In genomic region chr10:110762109-110762848, GRCh38 we compare ENCODE assay signal across 25 cellular contexts.
DNase-seq lines count a peak whose midpoint lies in the region; ATAC-seq, FAIRE-seq and TF ChIP-seq lines count a peak whose summit lies in the region.
"Had no signal": no experiment of that assay in that cellular context is flagged by ENCODE, and none has a peak within 500 bp of the region (broad histone marks: within the 10 kb centered on the region; RNA-seq: fewer than 3 reads in every experiment).

No MANE protein-coding gene starts in this region.

- H3K27me3 ChIP-seq in heart right ventricle = peaks cover 0 to 3% (median 0%) of the 10 kb centered on the region in 7 donors
- no peaks in the 10 kb centered on the region for H3K27me3 ChIP-seq in ascending aorta
- no peaks in the 10 kb centered on the region for H3K27me3 ChIP-seq in aorta (ENCODE audit: control insufficient read depth in 1 of 2, insufficient read depth in 2 of 2, low read length in 1 of 2)
- H3K27me3 ChIP-seq: body of pancreas, esophagus muscularis mucosa, gastroesophageal sphincter, ovary, sigmoid colon had no signal

- FAIRE-seq in D721Med (lab: Jason Lieb, UNC) = no peak
- FAIRE-seq: GM12878, GM19239 had no signal

- H3K27ac ChIP-seq in heart right ventricle (peak overlapping the region; percentile 12 to 93 (median 87)), ascending aorta (peak overlapping the region; percentile 67 to 81), aorta (ENCODE audit: low read depth in 1 of 2, low read length in 2 of 2) (peak overlapping the region; percentile 23 to 55)
- H3K27ac ChIP-seq: body of pancreas, C4-2B, esophagus muscularis mucosa, gastroesophageal sphincter, KMS-11, ovary, sigmoid colon had no signal

- no peak for TF ChIP-seq CTCF in heart right ventricle (IDR thresholded peaks at IDR 0.05)
- no peak for TF ChIP-seq CTCF in ascending aorta (IDR thresholded peaks at IDR 0.05)
- TF ChIP-seq CTCF in D721Med (IDR thresholded peaks at IDR 0.05; ENCODE audit: insufficient read depth, missing control alignments) = no peak

- H3K4me3 ChIP-seq in heart right ventricle = no peak overlapping the region
- H3K4me3 ChIP-seq in ascending aorta = no peak overlapping the region
- H3K4me3 ChIP-seq in aorta (ENCODE audit: low read length in 2 of 2) = no peak overlapping the region
- H3K4me3 ChIP-seq: body of pancreas, esophagus muscularis mucosa, gastroesophageal sphincter, GM12878, ovary, sigmoid colon had no signal

- H3K9me3 ChIP-seq in heart right ventricle (no peaks in the 10 kb centered on the region), ascending aorta (no peaks in the 10 kb centered on the region), aorta (ENCODE audit: control insufficient read depth, low read length) (no peaks in the 10 kb centered on the region)
- H3K9me3 ChIP-seq: body of pancreas, esophagus muscularis mucosa, gastroesophageal sphincter, ovary, sigmoid colon had no signal

- peaks cover 5 to 69% (median 37%) of the 10 kb centered on the region in 9 donors for H3K4me1 ChIP-seq in heart right ventricle
- peaks cover 3% of the 10 kb centered on the region in 2 donors for H3K4me1 ChIP-seq in ascending aorta
- peaks cover 5 to 13% of the 10 kb centered on the region in 2 donors for H3K4me1 ChIP-seq in aorta (ENCODE audit: control insufficient read depth in 1 of 2, insufficient read depth in 2 of 2, low read length in 2 of 2)
- H3K4me1 ChIP-seq: gastroesophageal sphincter had no signal

- WGBS in heart right ventricle, 2 donors = 63 to 72% methylated on average over 8 of the region's 8 CpGs
- WGBS in aorta, 2 donors = 80 to 82% methylated on average over 8 of the region's 8 CpGs

- H3K36me3 ChIP-seq in heart right ventricle (no peaks in the 10 kb centered on the region), ascending aorta (no peaks in the 10 kb centered on the region), aorta (ENCODE audit: control insufficient read depth in 1 of 2, insufficient read depth in 2 of 2, low read length in 1 of 2) (no peaks in the 10 kb centered on the region)
- H3K36me3 ChIP-seq: esophagus muscularis mucosa, gastroesophageal sphincter, ovary, sigmoid colon had no signal

- no peak for DNase-seq in heart right ventricle
- no peak for DNase-seq in left ventricle myocardium superior
- DNase-seq in NCI-H2107 (lab: John Stamatoyannopoulos, UW) = peak; percentile 61
- DNase-seq in ascending aorta (ENCODE audit: low spot score in 2 of 2) = no peak
- DNase-seq in aorta = no peak
- no peak for DNase-seq in D721Med (ENCODE audit: insufficient read length, low spot score)
- no peak for DNase-seq in stimulated activated CD4-positive, alpha-beta T cell treated with anti-CD3 and anti-CD28 coated beads, Interleukin-2, amount 100 ng/mL, for 48 hours
- DNase-seq: activated CD4-positive, alpha-beta T cell treated with anti-CD3 and anti-CD28 coated beads for 1 hour; effector memory CD8-positive, alpha-beta T cell; kidney glomerular epithelial cell; mesendoderm; naive thymus-derived CD8-positive, alpha-beta T cell; NCI-H226; ovary; SHP77 treated with DMSO at 0.1 percent for 48 hours; sigmoid colon had no signal

- intact Hi-C loops in heart right ventricle (cut with DNase I) = no loop called here
- intact Hi-C loops in left ventricle myocardium superior (cut with micrococcal nuclease) = no loop called here
- intact Hi-C loops in ascending aorta (cut with DNase I) = no loop called here
- intact Hi-C loops in aorta (cut with DNase I) = loop anchor here in 1 of 2 donors (5.0 kb wide), 1 partner anchor 60 kb away; no protein-coding TSS in a partner anchor

- no peak for ATAC-seq in heart right ventricle
- ATAC-seq in left ventricle myocardium superior = no peak
- no peak for ATAC-seq in aorta (ENCODE audit: low FRiP score)
- no peak for ATAC-seq in HG03095 (IDR thresholded peaks at IDR 0.05; ENCODE audit: unreplicated experiment)
- ATAC-seq: body of pancreas; effector memory CD8-positive, alpha-beta T cell; gastroesophageal sphincter; GM12878; naive thymus-derived CD8-positive, alpha-beta T cell; stimulated activated effector memory CD8-positive, alpha-beta T cell treated with anti-CD3 and anti-CD28 coated beads, Interleukin-12 subunit alpha, Interleukin-12 subunit beta, amount 100 ng/mL, for 72 hours had no signal
